In the genomic region with DNA sequence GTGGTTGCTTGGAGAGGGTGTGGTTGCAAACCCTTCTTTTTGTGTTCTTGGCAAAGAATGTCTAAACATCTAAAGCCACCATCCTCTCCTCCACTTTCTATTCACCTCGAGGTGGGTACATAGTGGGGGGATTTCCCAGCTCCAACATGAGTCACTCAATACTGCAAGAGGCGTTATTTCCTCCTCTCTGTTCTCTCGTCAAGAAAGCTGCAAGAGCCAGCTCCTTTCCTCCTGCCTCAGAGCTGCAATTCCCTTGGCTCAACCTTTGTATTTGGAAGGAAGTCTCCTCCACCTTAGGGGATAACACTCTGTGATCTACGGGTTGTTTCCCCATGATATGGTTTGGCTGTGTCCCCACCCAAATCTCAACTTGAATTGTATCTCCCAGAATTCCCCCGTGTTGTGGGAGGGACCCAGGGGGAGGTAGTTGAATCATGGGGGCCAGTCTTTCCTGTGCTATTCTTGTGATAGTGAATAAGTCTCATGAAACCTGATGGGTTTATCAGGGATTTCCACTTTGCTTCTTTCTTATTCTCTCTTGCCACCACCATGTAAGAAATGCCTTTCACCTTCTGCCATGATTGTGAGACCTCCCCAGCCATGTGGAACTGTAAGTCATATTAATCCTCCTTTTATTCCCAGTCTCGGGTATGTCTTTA, we compare ENCODE assay signal across 9 cellular contexts.
DNase-seq lines count a peak whose midpoint lies in the region; ATAC-seq and TF ChIP-seq lines count a peak whose summit lies in the region.
"Had no signal": no experiment of that assay in that cellular context is flagged by ENCODE, and none has a peak within 500 bp of the region (broad histone marks: within the 10 kb centered on the region; RNA-seq: fewer than 3 reads in every experiment).

No MANE protein-coding gene starts in this region.

- peak; percentile 76 for DNase-seq in stimulated activated CD4-positive, alpha-beta T cell treated with anti-CD3 and anti-CD28 coated beads, Interleukin-4, amount 100 ng/mL, for 24 hours
- DNase-seq in Caco-2 (no peak), progenitor cell of endocrine pancreas (ENCODE audit: low spot score, unreplicated experiment) (no peak), Peyer's patch (no peak), type B pancreatic cell (ENCODE audit: extremely low spot score, unreplicated experiment) (no peak)
- DNase-seq: lower lobe of right lung had no signal

- no peak overlapping the region for H3K27ac ChIP-seq in Peyer's patch
- H3K27ac ChIP-seq: lower lobe of right lung had no signal

- no TSS peak for BruUV-seq in Caco-2 (replicated peaks; lab: Mats Ljungman, UMichigan)

- POLR2A ChIA-PET in Caco-2 (lab: Charles Lee), result no interaction called here

- TF ChIP-seq CTCF in Caco-2 (IDR thresholded peaks at IDR 0.05; ENCODE audit: insufficient read depth in 1 of 2, low read depth in 1 of 2, low read length in 1 of 2, severe bottlenecking in 1 of 2, unreplicated experiment in 1 of 2) (no peak), progenitor cell of endocrine pancreas (IDR thresholded peaks at IDR 0.05; ENCODE audit: unreplicated experiment) (no peak), Peyer's patch (IDR thresholded peaks at IDR 0.05) (no peak), type B pancreatic cell (conservative IDR thresholded peaks at IDR 0.05) (no peak)

- peaks cover 8% of the 10 kb centered on the region for H3K36me3 Mint-ChIP-seq in activated T-helper 17 cell treated with anti-CD3 and anti-CD28 coated beads, Interleukin-2, amount 50 U/mL, for 72 hours (ENCODE audit: low read depth)
- no peaks in the 10 kb centered on the region for H3K36me3 Mint-ChIP-seq in Caco-2 (ENCODE audit: insufficient read depth, unreplicated experiment)
- H3K36me3 Mint-ChIP-seq in progenitor cell of endocrine pancreas (ENCODE audit: insufficient read depth), result no peaks in the 10 kb centered on the region
- H3K36me3 Mint-ChIP-seq in type B pancreatic cell, result no peaks in the 10 kb centered on the region

- peak overlapping the region; percentile 47 for H3K4me3 Mint-ChIP-seq in activated T-helper 17 cell treated with anti-CD3 and anti-CD28 coated beads, Interleukin-2, amount 50 U/mL, for 72 hours
- H3K4me3 Mint-ChIP-seq in Caco-2 (ENCODE audit: unreplicated experiment) (no peak overlapping the region), progenitor cell of endocrine pancreas (ENCODE audit: low read depth) (no peak overlapping the region), type B pancreatic cell (no peak overlapping the region)

- no peaks in the 10 kb centered on the region for H3K27me3 Mint-ChIP-seq in activated T-helper 17 cell treated with anti-CD3 and anti-CD28 coated beads, Interleukin-2, amount 50 U/mL, for 72 hours
- H3K27me3 Mint-ChIP-seq in Caco-2 (ENCODE audit: insufficient read depth, unreplicated experiment) (peaks cover 6% of the 10 kb centered on the region), progenitor cell of endocrine pancreas (no peaks in the 10 kb centered on the region), type B pancreatic cell (no peaks in the 10 kb centered on the region)

- H3K27ac Mint-ChIP-seq in activated T-helper 17 cell treated with anti-CD3 and anti-CD28 coated beads, Interleukin-2, amount 50 U/mL, for 72 hours, result peak overlapping the region; percentile 32
- H3K27ac Mint-ChIP-seq in Caco-2 (ENCODE audit: unreplicated experiment) (no peak overlapping the region), progenitor cell of endocrine pancreas (no peak overlapping the region), type B pancreatic cell (no peak overlapping the region)

- H3K4me1 ChIP-seq in Caco-2 (no peaks in the 10 kb centered on the region), Peyer's patch (no peaks in the 10 kb centered on the region)
- H3K4me1 ChIP-seq: lower lobe of right lung had no signal

- H3K4me1 Mint-ChIP-seq in activated T-helper 17 cell treated with anti-CD3 and anti-CD28 coated beads, Interleukin-2, amount 50 U/mL, for 72 hours, result peaks cover 37% of the 10 kb centered on the region
- H3K4me1 Mint-ChIP-seq in Caco-2 (ENCODE audit: low read depth, unreplicated experiment) (no peaks in the 10 kb centered on the region), progenitor cell of endocrine pancreas (ENCODE audit: low read depth) (peaks cover 1% of the 10 kb centered on the region), type B pancreatic cell (ENCODE audit: unreplicated experiment) (no peaks in the 10 kb centered on the region)

- CTCF ChIA-PET in Caco-2 (lab: Charles Lee), result no interaction called here

- H3K27me3 ChIP-seq in Caco-2 (replicated peaks; ENCODE audit: control insufficient read depth, insufficient read depth, low read length) (no peaks in the 10 kb centered on the region), Peyer's patch (no peaks in the 10 kb centered on the region)

- peak; percentile 93 for ATAC-seq in GM19395 (IDR thresholded peaks at IDR 0.05; ENCODE audit: unreplicated experiment)
- ATAC-seq in HG03378 (IDR thresholded peaks at IDR 0.05; ENCODE audit: unreplicated experiment), result peak; percentile 94
- peak; percentile 92 for ATAC-seq in activated T-helper 17 cell treated with anti-CD3 and anti-CD28 coated beads, Interleukin-2, amount 50 U/mL, for 72 hours (replicated peaks)

- H3K36me3 ChIP-seq in Caco-2 (ENCODE audit: control insufficient read depth, insufficient read depth, low read length) (no peaks in the 10 kb centered on the region), Peyer's patch (no peaks in the 10 kb centered on the region)
- H3K36me3 ChIP-seq: lower lobe of right lung had no signal

- no peak overlapping the region for H3K4me3 ChIP-seq in Caco-2 (ENCODE audit: low read depth, low read length)
- H3K4me3 ChIP-seq in Peyer's patch, result no peak overlapping the region
- H3K4me3 ChIP-seq: lower lobe of right lung had no signal

- intact Hi-C loops in Caco-2 (cut with micrococcal nuclease; ENCODE audit: unreplicated experiment), result no loop called here

- no peak for TF ChIP-seq POLR2A in Peyer's patch (IDR thresholded peaks at IDR 0.05)

- H3K9me3 ChIP-seq in Caco-2, result no peaks in the 10 kb centered on the region
- no peaks in the 10 kb centered on the region for H3K9me3 ChIP-seq in Peyer's patch
- H3K9me3 ChIP-seq: lower lobe of right lung had no signal

- no peaks in the 10 kb centered on the region for H3K9me3 Mint-ChIP-seq in activated T-helper 17 cell treated with anti-CD3 and anti-CD28 coated beads, Interleukin-2, amount 50 U/mL, for 72 hours
- no peaks in the 10 kb centered on the region for H3K9me3 Mint-ChIP-seq in Caco-2 (ENCODE audit: unreplicated experiment)
- no peaks in the 10 kb centered on the region for H3K9me3 Mint-ChIP-seq in progenitor cell of endocrine pancreas (ENCODE audit: low read depth)
- H3K9me3 Mint-ChIP-seq in type B pancreatic cell, result no peaks in the 10 kb centered on the region
